9 cellular contexts compared by ENCODE assay signal in genomic region chr5:137656558-137656957, GRCh38.
"Had no signal": no experiment of that assay in that cellular context is flagged by ENCODE, and none has a peak within 500 bp of the region (broad histone marks: within the 10 kb centered on the region; RNA-seq: fewer than 3 reads in every experiment).

No MANE protein-coding gene starts in this region.

- H3K27ac ChIP-seq: HL-60 had no signal

- H3K27me3 Mint-ChIP-seq: IgD-negative memory B cell had no signal

- FAIRE-seq: H1, H54, HepG2 had no signal

- H3K27ac Mint-ChIP-seq: GM23338, H9, IgD-negative memory B cell had no signal

- ATAC-seq: GM23338, HepG2 had no signal

- H3K9me3 Mint-ChIP-seq: GM23338, H9 had no signal

- H3K4me3 ChIP-seq: GM23338 had no signal

- DNase-seq: H9, HCEC 1CT, KBM-7 had no signal

- H3K4me1 Mint-ChIP-seq: IgD-negative memory B cell had no signal

- H3K4me3 Mint-ChIP-seq: GM23338, H9, IgD-negative memory B cell had no signal
